ENCODE assay signal across 21 cellular contexts in genomic region chr3:158494657-158495056, GRCh38.
"Had no signal": no experiment of that assay in that cellular context is flagged by ENCODE, and none has a peak within 500 bp of the region (broad histone marks: within the 10 kb centered on the region; RNA-seq: fewer than 3 reads in every experiment).

No MANE protein-coding gene starts in this region.

- H3K4me1 ChIP-seq: colonic mucosa, esophagus muscularis mucosa, gastrocnemius medialis, heart left ventricle, left lung, lower lobe of right lung had no signal

- H3K4me1 Mint-ChIP-seq: naive thymus-derived CD8-positive, alpha-beta T cell had no signal

- H3K27ac Mint-ChIP-seq: dendritic cell treated with granulocyte-macrophage colony-stimulating factor and Interleukin-4, amounts not matched to agents 40 ng/mL and 50 ng/mL, for 4 days; effector memory CD8-positive, alpha-beta T cell; endodermal cell; mesothelial cell of epicardium; naive thymus-derived CD8-positive, alpha-beta T cell had no signal

- H3K27ac ChIP-seq: colonic mucosa, epithelial cell of prostate, esophagus muscularis mucosa, gastrocnemius medialis, heart left ventricle, left lung, lower lobe of right lung had no signal

- ATAC-seq: effector memory CD8-positive, alpha-beta T cell; gastrocnemius medialis; heart left ventricle; left cardiac atrium; left lung; left ventricle myocardium superior; lower lobe of right lung; mucosa of descending colon; naive thymus-derived CD8-positive, alpha-beta T cell had no signal

- H3K36me3 ChIP-seq: colonic mucosa, esophagus muscularis mucosa, gastrocnemius medialis, heart left ventricle, left lung, lower lobe of right lung had no signal

- H3K4me3 ChIP-seq: colonic mucosa, esophagus muscularis mucosa, gastrocnemius medialis, heart left ventricle, left lung, lower lobe of right lung, mucosa of descending colon had no signal

- H3K9me3 ChIP-seq: colonic mucosa had no signal

- DNase-seq: colonic mucosa; cortex of kidney; effector CD8-positive, alpha-beta T cell; effector memory CD8-positive, alpha-beta T cell; endodermal cell; foreskin melanocyte; gastrocnemius medialis; heart left ventricle; hippocampal formation; left cardiac atrium; left lung; left ventricle myocardium superior; lower lobe of right lung; mesenchymal stem cell; mucosa of descending colon; naive B cell; naive thymus-derived CD8-positive, alpha-beta T cell had no signal

- H3K27me3 Mint-ChIP-seq: dendritic cell treated with granulocyte-macrophage colony-stimulating factor and Interleukin-4, amounts not matched to agents 40 ng/mL and 50 ng/mL, for 4 days; effector memory CD8-positive, alpha-beta T cell; naive B cell; naive thymus-derived CD8-positive, alpha-beta T cell had no signal

- H3K4me3 Mint-ChIP-seq: dendritic cell treated with granulocyte-macrophage colony-stimulating factor and Interleukin-4, amounts not matched to agents 40 ng/mL and 50 ng/mL, for 4 days; effector memory CD8-positive, alpha-beta T cell; endodermal cell; mesothelial cell of epicardium; naive B cell; naive thymus-derived CD8-positive, alpha-beta T cell had no signal

- H3K27me3 ChIP-seq: colonic mucosa, esophagus muscularis mucosa, gastrocnemius medialis, heart left ventricle, left lung had no signal
